ENCODE assay signal across 9 cellular contexts in the genomic region with DNA sequence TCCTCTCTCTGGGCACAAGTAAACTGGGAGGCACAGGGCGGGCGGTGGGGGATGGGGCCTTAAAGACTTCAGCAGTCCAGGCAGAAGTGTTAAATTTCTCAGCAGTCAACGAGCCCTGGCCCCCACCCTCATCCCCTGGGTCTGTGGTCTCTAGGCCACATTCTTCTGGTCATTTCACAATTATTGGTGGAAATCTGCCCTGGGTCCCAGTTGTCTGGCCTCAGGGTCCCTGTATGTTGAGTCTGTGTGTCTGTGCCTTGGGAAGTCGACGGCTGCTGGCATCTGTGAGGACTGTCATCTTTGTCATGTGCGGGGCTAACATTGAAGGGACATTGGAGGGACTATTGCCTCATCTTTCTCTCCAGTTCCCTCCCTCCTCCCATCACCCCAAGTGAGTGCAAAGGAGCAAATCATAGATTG. TPM values are rescaled to one million over a fixed set of nuclear protein-coding genes. Genes with fewer than 3 reads are reported as not detected.
DNase-seq lines count a peak whose midpoint lies in the region; ATAC-seq and TF ChIP-seq lines count a peak whose summit lies in the region.
"Had no signal": no experiment of that assay in that cellular context is flagged by ENCODE, and none has a peak within 500 bp of the region (broad histone marks: within the 10 kb centered on the region; RNA-seq: fewer than 3 reads in every experiment).

No MANE protein-coding gene starts in this region.

- H3K27me3 Mint-ChIP-seq in CD8-positive, alpha-beta T cell (ENCODE audit: low read depth) = peaks cover 7% of the 10 kb centered on the region
- H3K27me3 Mint-ChIP-seq in progenitor cell of endocrine pancreas = peaks cover 15% of the 10 kb centered on the region

- peaks cover 30% of the 10 kb centered on the region for H3K4me1 Mint-ChIP-seq in CD8-positive, alpha-beta T cell (ENCODE audit: low read depth)
- peaks cover 19% of the 10 kb centered on the region for H3K4me1 Mint-ChIP-seq in progenitor cell of endocrine pancreas (ENCODE audit: low read depth)

- H3K27ac Mint-ChIP-seq in CD8-positive, alpha-beta T cell = peak overlapping the region; percentile 28
- H3K27ac Mint-ChIP-seq in progenitor cell of endocrine pancreas = no peak overlapping the region

- no peak for TF ChIP-seq CTCF in CD8-positive, alpha-beta T cell (IDR thresholded peaks at IDR 0.05)
- no peak for TF ChIP-seq CTCF in esophagus squamous epithelium (IDR thresholded peaks at IDR 0.05)
- TF ChIP-seq CTCF in progenitor cell of endocrine pancreas (IDR thresholded peaks at IDR 0.05; ENCODE audit: unreplicated experiment) = no peak
- no peak for TF ChIP-seq CTCF in body of pancreas (IDR thresholded peaks at IDR 0.05)

- no peaks in the 10 kb centered on the region for H3K9me3 Mint-ChIP-seq in CD8-positive, alpha-beta T cell
- no peaks in the 10 kb centered on the region for H3K9me3 Mint-ChIP-seq in progenitor cell of endocrine pancreas (ENCODE audit: low read depth)

- WGBS in esophagus squamous epithelium, 2 donors = 61 to 68% methylated on average over 2 to 4 of the region's 6 CpGs
- 80 to 85% methylated on average over 6 of the region's 6 CpGs for WGBS in aorta, 2 donors
- 41 to 43% methylated on average over 6 of the region's 6 CpGs for WGBS in body of pancreas, 2 donors

- peak overlapping the region; percentile 70 for H3K4me3 ChIP-seq in CD8-positive, alpha-beta T cell (ENCODE audit: low read depth, low read length)
- H3K4me3 ChIP-seq in NT2/D1 (ENCODE audit: insufficient read length, low read depth) (peak overlapping the region; percentile 80), esophagus squamous epithelium (peak overlapping the region in 3 of 4 donors; percentile 56 to 79 (median 57)), aorta (ENCODE audit: low read length in 2 of 2) (no peak overlapping the region), body of pancreas (no peak overlapping the region)
- H3K4me3 ChIP-seq: SJSA1 had no signal

- POLR2A ChIA-PET in CD8-positive, alpha-beta T cell (lab: Charles Lee) = no interaction called here

- CTCF ChIA-PET in CD8-positive, alpha-beta T cell (lab: Charles Lee) = no interaction called here

- intact Hi-C loops in CD8-positive, alpha-beta T cell (cut with DNase I, micrococcal nuclease) = loop anchor here (1.0 to 5.0 kb wide), 6 partner anchors 46 to 183 kb away; partner anchors contain the start of gene CD82 (in 1 of the 2)
- intact Hi-C loops in esophagus squamous epithelium (cut with DNase I) = loop anchor here (5.0 to 10.0 kb wide), 3 partner anchors 104 to 184 kb away; no protein-coding TSS in a partner anchor
- intact Hi-C loops in aorta (cut with DNase I) = loop anchor here (1.0 to 5.0 kb wide), 6 partner anchors 39 to 184 kb away; no protein-coding TSS in a partner anchor
- intact Hi-C loops in body of pancreas (cut with DNase I) = no loop called here

- H3K9me3 ChIP-seq in CD8-positive, alpha-beta T cell (ENCODE audit: low read length) = no peaks in the 10 kb centered on the region
- H3K9me3 ChIP-seq in NT2/D1 (ENCODE audit: insufficient read depth, low read length) (no peaks in the 10 kb centered on the region), esophagus squamous epithelium (no peaks in the 10 kb centered on the region), aorta (ENCODE audit: control insufficient read depth, low read length) (peaks cover 2% of the 10 kb centered on the region), body of pancreas (no peaks in the 10 kb centered on the region)

- H3K36me3 Mint-ChIP-seq in CD8-positive, alpha-beta T cell = no peaks in the 10 kb centered on the region
- H3K36me3 Mint-ChIP-seq in progenitor cell of endocrine pancreas (ENCODE audit: insufficient read depth) = no peaks in the 10 kb centered on the region

- TF ChIP-seq POLR2A in esophagus squamous epithelium (IDR thresholded peaks at IDR 0.05) (no peak), body of pancreas (IDR thresholded peaks at IDR 0.05) (no peak)

- peak overlapping the region; percentile 87 for H3K9ac ChIP-seq in NT2/D1 (ENCODE audit: insufficient read length, low read depth)

- DNase-seq in CD8-positive, alpha-beta T cell = no peak
- DNase-seq in NT2/D1 (ENCODE audit: low read depth, low spot score) (no peak), esophagus squamous epithelium (lab: John Stamatoyannopoulos, UW) (no peak), progenitor cell of endocrine pancreas (ENCODE audit: low spot score, unreplicated experiment) (no peak), NCI-H748 treated with DMSO at 0.1 percent for 48 hours (lab: John Stamatoyannopoulos, UW) (no peak), aorta (no peak), body of pancreas (no peak)
- no peak for DNase-seq in activated CD4-positive, CD25-positive, alpha-beta regulatory T cell (lab: John Stamatoyannopoulos, UW)

- peaks cover 3% of the 10 kb centered on the region for H3K27me3 ChIP-seq in CD8-positive, alpha-beta T cell (ENCODE audit: insufficient read depth, low read length)
- peaks cover 2% of the 10 kb centered on the region for H3K27me3 ChIP-seq in NT2/D1 (ENCODE audit: insufficient read depth, insufficient read length)
- peaks cover 0 to 54% (median 0%) of the 10 kb centered on the region in 4 donors for H3K27me3 ChIP-seq in esophagus squamous epithelium
- H3K27me3 ChIP-seq in aorta (ENCODE audit: control insufficient read depth in 1 of 2, insufficient read depth in 2 of 2, low read length in 1 of 2) = no peaks in the 10 kb centered on the region
- peaks cover 0 to 7% of the 10 kb centered on the region in 2 donors for H3K27me3 ChIP-seq in body of pancreas

- no peaks in the 10 kb centered on the region for H3K36me3 ChIP-seq in CD8-positive, alpha-beta T cell (ENCODE audit: insufficient read depth, low read length)
- H3K36me3 ChIP-seq in NT2/D1 (ENCODE audit: insufficient read depth, insufficient read length, low read length) = peaks cover 4% of the 10 kb centered on the region
- H3K36me3 ChIP-seq in esophagus squamous epithelium = no peaks in the 10 kb centered on the region
- H3K36me3 ChIP-seq in aorta (ENCODE audit: control insufficient read depth in 1 of 2, insufficient read depth in 2 of 2, low read length in 1 of 2) = no peaks in the 10 kb centered on the region
- H3K36me3 ChIP-seq in body of pancreas (replicated peaks in 1 of 2; ENCODE audit: insufficient read depth in 1 of 2, low read depth in 2 of 2) = no peaks in the 10 kb centered on the region
- H3K36me3 ChIP-seq: SJSA1 had no signal

- H3K4me1 ChIP-seq in CD8-positive, alpha-beta T cell (ENCODE audit: insufficient read depth, low read length) = peaks cover 18% of the 10 kb centered on the region
- H3K4me1 ChIP-seq in NT2/D1 (ENCODE audit: insufficient read depth, insufficient read length) (peaks cover 33% of the 10 kb centered on the region), esophagus squamous epithelium (peaks cover 11 to 72% (median 35%) of the 10 kb centered on the region in 3 donors), aorta (ENCODE audit: control insufficient read depth in 1 of 2, insufficient read depth in 2 of 2, low read length in 2 of 2) (no peaks in the 10 kb centered on the region), body of pancreas (peaks cover 20% of the 10 kb centered on the region)

- no peak for ATAC-seq in CD8-positive, alpha-beta T cell
- ATAC-seq in aorta (ENCODE audit: low FRiP score) = no peak
- ATAC-seq in body of pancreas = no peak

- H3K27ac ChIP-seq in CD8-positive, alpha-beta T cell (ENCODE audit: low read depth, low read length) = no peak overlapping the region
- H3K27ac ChIP-seq in esophagus squamous epithelium = peak overlapping the region; percentile 58 to 86 (median 81)
- no peak overlapping the region for H3K27ac ChIP-seq in aorta (ENCODE audit: low read depth in 1 of 2, low read length in 2 of 2)
- no peak overlapping the region for H3K27ac ChIP-seq in body of pancreas
- H3K27ac ChIP-seq: SJSA1 had no signal

- peak overlapping the region; percentile 84 for H3K4me3 Mint-ChIP-seq in CD8-positive, alpha-beta T cell
- H3K4me3 Mint-ChIP-seq in progenitor cell of endocrine pancreas (ENCODE audit: low read depth) = peak overlapping the region; percentile 82

RNA-seq across cellular contexts. Expression of gene TSPAN18, which starts 1.7 kb away (rescaled TPM):
- total RNA-seq in CD8-positive, alpha-beta T cell = 1 to 10 TPM; 6.1 to 6.3 TPM
- 1 to 10 TPM in 3 of 4 donors, under 1 TPM in 1; 0.80 to 4.4 (median 2.0) TPM for total RNA-seq in esophagus squamous epithelium
- 21.3 and 25.7 TPM in 2 replicates for total RNA-seq in progenitor cell of endocrine pancreas
- total RNA-seq in aorta = 10 to 100 TPM; 34.8 to 44.9 TPM
- 1 to 10 TPM; 1.0 to 1.2 TPM for polyA plus RNA-seq in aorta
- 1 to 10 TPM; 2.1 to 3.0 TPM for total RNA-seq in body of pancreas

Comparison
In these comparisons a context has a peak if more than half of its experiments do, and no peak if none do; other contexts are left out.
1. H3K27ac ChIP-seq: peak in esophagus squamous epithelium (4 of 4); none in CD8-positive, alpha-beta T cell (single experiment), aorta (0 of 2) and body of pancreas (0 of 4).
2. H3K4me3 ChIP-seq: peak in CD8-positive, alpha-beta T cell (single experiment), NT2/D1 (single experiment) and esophagus squamous epithelium (3 of 4); none in aorta (0 of 2) and body of pancreas (0 of 2).